Comparison of ENCODE assay signal across 8 cellular contexts in genomic region chr2:73293534-73294171, GRCh38. TPM values are rescaled to one million over a fixed set of nuclear protein-coding genes. Genes with fewer than 3 reads are reported as not detected.
DNase-seq lines count a peak whose midpoint lies in the region; ATAC-seq lines count a peak whose summit lies in the region.

TSS of gene EGR4 (minus strand) at chr2:73293548. CDS start at chr2:73293317, 231 bp downstream.

- peaks cover 0 to 15% of the 10 kb centered on the region in 2 donors for H3K36me3 Mint-ChIP-seq in naive B cell
- H3K36me3 Mint-ChIP-seq in stimulated activated memory B cell treated with anti-CD40 and anti-IgM and Interleukin-4, amounts not matched to agents 10 μg/mL and 1 μg/mL and 100 μg/mL, for 72 hours = no peaks in the 10 kb centered on the region

- peak within 1 kb of the TSS; percentile 58 to 81 (median 71) for H3K4me3 Mint-ChIP-seq in naive B cell
- H3K4me3 Mint-ChIP-seq in stimulated activated memory B cell treated with anti-CD40 and anti-IgM and Interleukin-4, amounts not matched to agents 10 μg/mL and 1 μg/mL and 100 μg/mL, for 72 hours = peak within 1 kb of the TSS; percentile 84

- H3K9ac ChIP-seq in NT2/D1 (ENCODE audit: insufficient read length, low read depth) = peak within 1 kb of the TSS; percentile 51

- peaks cover 50 to 69% (median 60%) of the 10 kb centered on the region in 3 donors for H3K27me3 Mint-ChIP-seq in naive B cell
- H3K27me3 Mint-ChIP-seq in stimulated activated memory B cell treated with anti-CD40 and anti-IgM and Interleukin-4, amounts not matched to agents 10 μg/mL and 1 μg/mL and 100 μg/mL, for 72 hours = peaks cover 58% of the 10 kb centered on the region

- H3K4me1 ChIP-seq in NT2/D1 (ENCODE audit: insufficient read depth, insufficient read length) = peaks cover 5% of the 10 kb centered on the region

- peaks cover 5 to 18% (median 17%) of the 10 kb centered on the region in 3 donors for H3K4me1 Mint-ChIP-seq in naive B cell
- peaks cover 15% of the 10 kb centered on the region for H3K4me1 Mint-ChIP-seq in stimulated activated memory B cell treated with anti-CD40 and anti-IgM and Interleukin-4, amounts not matched to agents 10 μg/mL and 1 μg/mL and 100 μg/mL, for 72 hours

- H3K27me3 ChIP-seq in NT2/D1 (ENCODE audit: insufficient read depth, insufficient read length) = peaks cover 94% of the 10 kb centered on the region

- H3K36me3 ChIP-seq in NT2/D1 (ENCODE audit: insufficient read depth, insufficient read length, low read length) = no peaks in the 10 kb centered on the region

- peak within 1 kb of the TSS in 5 of 6 donors; percentile 64 to 84 (median 80) for H3K27ac Mint-ChIP-seq in naive B cell
- H3K27ac Mint-ChIP-seq in stimulated activated memory B cell treated with anti-CD40 and anti-IgM and Interleukin-4, amounts not matched to agents 10 μg/mL and 1 μg/mL and 100 μg/mL, for 72 hours = no peak within 1 kb of the TSS

- ATAC-seq in GM21423 (IDR thresholded peaks at IDR 0.05; ENCODE audit: unreplicated experiment) = peak; percentile 90
- peak; percentile 89 to 91 for ATAC-seq in naive B cell (ENCODE audit: low read depth in 2 of 2)
- ATAC-seq in stimulated activated memory B cell treated with anti-CD40 and anti-IgM and Interleukin-4, amounts not matched to agents 10 μg/mL and 1 μg/mL and 100 μg/mL, for 72 hours = peak; percentile 95

- peak within 1 kb of the TSS; percentile 52 for H3K4me3 ChIP-seq in NT2/D1 (ENCODE audit: insufficient read length, low read depth)

- H3K9me3 Mint-ChIP-seq in naive B cell = peaks cover 0 to 3% (median 0%) of the 10 kb centered on the region in 7 donors
- H3K9me3 Mint-ChIP-seq in stimulated activated memory B cell treated with anti-CD40 and anti-IgM and Interleukin-4, amounts not matched to agents 10 μg/mL and 1 μg/mL and 100 μg/mL, for 72 hours = no peaks in the 10 kb centered on the region

- DNase-seq in COLO668 (lab: John Stamatoyannopoulos, UW; ENCODE audit: unreplicated experiment) (peak; percentile 94), HT1080 (ENCODE audit: low read depth) (peak; percentile 36), NT2/D1 (ENCODE audit: low read depth, low spot score) (peak; percentile 65), activated T-cell treated with anti-CD3 and anti-CD28 coated beads for 1 hour (ENCODE audit: low read depth) (peak; percentile 78), epidermal melanocyte (ENCODE audit: insufficient read length, low spot score) (peak; percentile 42), naive B cell (peak; percentile 86)

- no peaks in the 10 kb centered on the region for H3K9me3 ChIP-seq in NT2/D1 (ENCODE audit: insufficient read depth, low read length)

RNA-seq across cellular contexts. Expression of gene EGR4, which starts in this region (rescaled TPM):
- not detected in 2 replicates for total RNA-seq in HT1080 (2014; rRNA removed; shearing (Covaris generic))
- 0.02 TPM in 1 of 2 replicates, not detected in the other for polyA plus RNA-seq in HT1080 (2015; cell fraction: cytosol; rRNA removed)
- polyA plus RNA-seq in HT1080 (2015; cell fraction: nucleus; rRNA removed) = not detected in 2 replicates
- polyA plus RNA-seq in naive B cell (ENCODE audit: low read depth in 6 of 6) = under 1 TPM in 3 of 6 donors, not detected in 3; 0.23 to 0.84 (median 0.49) TPM

Comparison
In these comparisons a context has a peak if more than half of its experiments do, and no peak if none do; other contexts are left out.
1. Peak in every context shown above with its lines: DNase-seq, ATAC-seq and H3K4me3 ChIP-seq.
2. Peak in DNase-seq in HT1080; RNA of the gene not detected or under 1 TPM.
3. Peak in DNase-seq and ATAC-seq in naive B cell; RNA of the gene not detected or under 1 TPM.
4. DNase-seq: peak in every context shown above with its lines; median percentile 94 in COLO668; 86 in naive B cell; 78 in activated T-cell treated with anti-CD3 and anti-CD28 coated beads for 1 hour; 65 in NT2/D1; 42 in epidermal melanocyte; 36 in HT1080.